ENCODE assay signal across 8 cellular contexts in genomic region chr16:88662843-88663606, GRCh38. TPM values are rescaled to one million over a fixed set of nuclear protein-coding genes. Genes with fewer than 3 reads are reported as not detected.
A peak's percentile ranks its signal among the peaks of the same experiment; 100 is the strongest.
DNase-seq lines count a peak whose midpoint lies in the region; ATAC-seq, FAIRE-seq and TF ChIP-seq lines count a peak whose summit lies in the region.

TSS of gene MVD (minus strand) at chr16:88663091. CDS start at chr16:88663080, 11 bp downstream.

- H3K4me1 ChIP-seq in heart right ventricle (peaks cover 2 to 45% (median 30%) of the 10 kb centered on the region in 9 donors), upper lobe of right lung (peaks cover 17% of the 10 kb centered on the region)

- TF ChIP-seq CTCF in heart right ventricle (IDR thresholded peaks at IDR 0.05) = peak in 3 of 9 donors; percentile 11 to 17 (median 17)
- TF ChIP-seq CTCF in upper lobe of right lung (IDR thresholded peaks at IDR 0.05) = no peak

- intact Hi-C loops in T-helper 1 cell treated with Interleukin-12 subunit alpha and Interleukin-12 subunit beta and Interleukin-4 antibody, amounts not matched to agents 30 ng/mL and 1 ng/mL, for 36 hours (cut with micrococcal nuclease) = loop anchor here (1.0 to 10.0 kb wide), 10 partner anchors 12 to 708 kb away; partner anchors contain the start of genes BANP, CDT1, CTU2 and CYBA
- intact Hi-C loops in heart right ventricle (cut with DNase I) (loop anchor here in 2 of 10 donors (5.0 to 10.0 kb wide), 3 partner anchors 39 to 68 kb away; partner anchors contain the start of genes CTU2 (in 1 of the 2) and RNF166 (in 1 of the 2)), posterior vena cava (cut with DNase I) (no loop called here), upper lobe of right lung (cut with DNase I) (no loop called here)

- H3K9me3 ChIP-seq in heart right ventricle (no peaks in the 10 kb centered on the region), upper lobe of right lung (no peaks in the 10 kb centered on the region)

- H3K4me3 ChIP-seq in heart right ventricle (peak within 1 kb of the TSS; percentile 68 to 99 (median 90)), upper lobe of right lung (peak within 1 kb of the TSS; percentile 78)

- no peaks in the 10 kb centered on the region for H3K27me3 ChIP-seq in heart right ventricle
- H3K27me3 ChIP-seq in upper lobe of right lung = no peaks in the 10 kb centered on the region

- H3K36me3 ChIP-seq in heart right ventricle = peaks cover 0 to 5% (median 0%) of the 10 kb centered on the region in 9 donors
- H3K36me3 ChIP-seq in upper lobe of right lung = no peaks in the 10 kb centered on the region

- peak; percentile 88 for TF ChIP-seq POLR2A in GM12892 (IDR thresholded peaks at IDR 0.05; ENCODE audit: low read depth, low read length)

- WGBS in heart right ventricle, 2 donors = 0 to 1% methylated on average over 86 to 88 of the region's 88 CpGs

- ATAC-seq in HG02840 (IDR thresholded peaks at IDR 0.05; ENCODE audit: low FRiP score, unreplicated experiment) = peak; percentile 96
- peak; percentile 98 to 100 (median 99) for ATAC-seq in heart right ventricle
- peak; percentile 99 for ATAC-seq in upper lobe of right lung

- DNase-seq in GM12892 (ENCODE audit: insufficient read length) (peak; percentile 100), NCI-H1436 treated with DMSO at 0.1 percent for 48 hours (lab: John Stamatoyannopoulos, UW) (peak; percentile 83), amniotic epithelial cell (ENCODE audit: low read depth) (peak; percentile 95), heart right ventricle (peak; percentile 97), posterior vena cava (ENCODE audit: low spot score) (peak; percentile 99), upper lobe of right lung (peak; percentile 98)

- H3K27ac ChIP-seq in heart right ventricle (peak within 1 kb of the TSS; percentile 59 to 93 (median 88)), upper lobe of right lung (peak within 1 kb of the TSS; percentile 85)

- peak; percentile 99 for FAIRE-seq in GM12892 (lab: Jason Lieb, UNC)

RNA-seq across cellular contexts. Expression of gene MVD, which starts in this region (rescaled TPM):
- polyA plus RNA-seq in GM12892 (2012; ENCODE audit: missing spikeins) = 36.6 TPM
- 86.1 and 87.5 TPM in 2 replicates for total RNA-seq in T-helper 1 cell treated with Interleukin-12 subunit alpha and Interleukin-12 subunit beta and Interleukin-4 antibody, amounts not matched to agents 30 ng/mL and 1 ng/mL, for 36 hours
- total RNA-seq in heart right ventricle (10 to 100 TPM; 15.5 to 25.5 (median 20.2) TPM), posterior vena cava (10 to 100 TPM; 21.6 to 22.6 TPM), upper lobe of right lung (104 TPM)
- 10 to 100 TPM; 34.1 to 36.3 TPM for polyA plus RNA-seq in heart right ventricle

Comparison
In these comparisons a context has a peak if more than half of its experiments do, and no peak if none do; other contexts are left out.
1. Peak in every context shown above with its lines: DNase-seq, ATAC-seq, H3K4me3 ChIP-seq and H3K27ac ChIP-seq.